2 cellular contexts compared by ENCODE assay signal in genomic region chr2:62217421-62217820, GRCh38.
TF ChIP-seq lines count a peak whose summit lies in the region.

No MANE protein-coding gene starts in this region.

TF ChIP-seq in GM23338, 12 proteins besides CTCF, POLR2A, EP300 and RAD21:
- TF ChIP-seq EZH2 (IDR thresholded peaks at IDR 0.05; ENCODE audit: low read depth, unreplicated experiment) (no peak), ZNF462 (CRISPR knock-in tag; IDR thresholded peaks at IDR 0.05) (no peak), POLR2AphosphoS5 (IDR thresholded peaks at IDR 0.05; ENCODE audit: low read depth) (no peak), ZNF331 (CRISPR knock-in tag; IDR thresholded peaks at IDR 0.05; ENCODE audit: low read depth) (no peak), ETS1 (IDR thresholded peaks at IDR 0.05) (no peak), NANOG (IDR thresholded peaks at IDR 0.05; ENCODE audit: borderline replicate concordance) (no peak), REST (IDR thresholded peaks at IDR 0.05; ENCODE audit: unreplicated experiment) (no peak), ZNF114 (CRISPR knock-in tag; IDR thresholded peaks at IDR 0.05) (no peak), JUNB (IDR thresholded peaks at IDR 0.05; ENCODE audit: unreplicated experiment) (no peak), CREB1 (CRISPR knock-in tag; IDR thresholded peaks at IDR 0.05; ENCODE audit: low read depth) (no peak), EZH2phosphoT487 (IDR thresholded peaks at IDR 0.05; ENCODE audit: unreplicated experiment) (no peak), STAT1 (IDR thresholded peaks at IDR 0.05; ENCODE audit: unreplicated experiment) (no peak)

TF ChIP-seq in HepG2, 621 proteins besides CTCF, POLR2A, EP300 and RAD21:
- TF ChIP-seq POLR2G (IDR thresholded peaks at IDR 0.05; ENCODE audit: low read depth, low read length) (no peak), RERE (CRISPR knock-in tag; IDR thresholded peaks at IDR 0.05; ENCODE audit: low read depth) (no peak), RBM22 (optimal IDR thresholded peaks at IDR 0.05; ENCODE audit: low read length) (peak; percentile 62), ZNF687 (CRISPR knock-in tag; IDR thresholded peaks at IDR 0.05) (no peak)
TF ChIP-seq in HepG2: peak in this region for 1.
